ENCODE assay signal across 8 cellular contexts in the genomic region with DNA sequence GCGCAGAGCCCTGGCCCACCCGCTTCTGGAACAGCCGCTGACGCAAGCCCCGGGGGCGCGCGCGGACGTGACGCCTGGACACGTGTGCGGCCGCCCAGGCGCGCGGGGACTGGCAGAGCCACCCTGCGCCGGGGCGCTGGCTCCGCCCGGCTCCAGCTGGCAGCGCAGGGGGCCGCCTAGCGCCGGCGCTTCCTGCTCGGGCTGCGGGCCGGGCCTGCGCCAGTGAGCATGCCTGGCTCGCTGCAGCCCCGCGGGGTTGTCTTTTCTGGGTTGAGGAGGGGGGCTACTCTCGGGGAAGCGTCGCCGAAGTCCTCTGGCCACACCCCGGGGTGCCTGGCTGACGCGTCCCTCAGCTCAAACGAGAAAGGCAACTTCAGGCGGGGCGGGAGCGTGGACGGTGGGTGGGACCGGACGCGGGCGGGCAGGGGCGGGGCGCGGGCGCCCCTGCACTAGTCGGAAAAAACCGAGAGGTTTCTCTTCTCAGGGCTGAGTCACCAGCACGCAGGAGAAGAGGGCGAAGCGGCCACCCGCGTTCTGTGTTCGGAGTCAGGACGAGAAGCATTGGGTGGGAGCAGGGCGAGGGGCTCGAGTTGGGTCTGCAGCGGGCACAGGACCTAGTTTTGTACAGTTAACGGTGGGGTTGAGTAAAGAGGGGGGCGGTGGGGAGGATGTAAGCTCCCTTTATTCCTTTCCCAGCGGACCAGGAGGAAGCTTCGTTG. TPM values are rescaled to one million over a fixed set of nuclear protein-coding genes. Genes with fewer than 3 reads are reported as not detected.
DNase-seq lines count a peak whose midpoint lies in the region; ATAC-seq and TF ChIP-seq lines count a peak whose summit lies in the region.

A gene with protein sequence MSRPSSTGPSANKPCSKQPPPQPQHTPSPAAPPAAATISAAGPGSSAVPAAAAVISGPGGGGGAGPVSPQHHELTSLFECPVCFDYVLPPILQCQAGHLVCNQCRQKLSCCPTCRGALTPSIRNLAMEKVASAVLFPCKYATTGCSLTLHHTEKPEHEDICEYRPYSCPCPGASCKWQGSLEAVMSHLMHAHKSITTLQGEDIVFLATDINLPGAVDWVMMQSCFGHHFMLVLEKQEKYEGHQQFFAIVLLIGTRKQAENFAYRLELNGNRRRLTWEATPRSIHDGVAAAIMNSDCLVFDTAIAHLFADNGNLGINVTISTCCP (minus strand): TSS at position 48 of the 719 bp plus-strand sequence. CDS start 320 bp downstream, outside the sequence.

- DNase-seq in AG09309 (ENCODE audit: low read depth) (peak; percentile 80), NCI-H446 (lab: John Stamatoyannopoulos, UW) (peak; percentile 96), cerebellar cortex (ENCODE audit: low spot score) (peak; percentile 87), kidney epithelial cell (ENCODE audit: low read depth) (peak; percentile 72)
- peak; percentile 88 for DNase-seq in activated CD4-positive, CD25-positive, alpha-beta regulatory T cell treated with anti-CD3 and anti-CD28 coated beads, Interleukin-2, amount 50 U/mL, for 72 hours
- peak; percentile 95 for DNase-seq in stimulated activated CD4-positive, alpha-beta T cell treated with anti-CD3 and anti-CD28 coated beads, Interleukin-15, amount 100 ng/mL, for 24 hours

- TF ChIP-seq POLR2A in GM18951 (IDR thresholded peaks at IDR 0.05; ENCODE audit: extremely low read depth, insufficient read depth, insufficient read length): peak; percentile 91

- in situ Hi-C loops in GM18951 (cut with MboI; ENCODE audit: low sequenced_read_pairs, unreplicated experiment): no loop called here

- ATAC-seq in HG03196 (IDR thresholded peaks at IDR 0.05; ENCODE audit: unreplicated experiment): peak; percentile 70

- H3K36me3 ChIP-seq in kidney epithelial cell (ENCODE audit: control insufficient read depth, insufficient read depth, low read length): no peaks in the 10 kb centered on the region

- TF ChIP-seq CTCF in AG09309 (IDR thresholded peaks at IDR 0.05; ENCODE audit: control insufficient read depth, insufficient read depth, low read depth, low read length, missing control alignments) (no peak), kidney epithelial cell (IDR thresholded peaks at IDR 0.05; ENCODE audit: insufficient read depth, low read length, poor library complexity, severe bottlenecking) (no peak)

- H3K4me3 ChIP-seq in AG09309 (ENCODE audit: control insufficient read depth, low read depth, low read length): peak within 1 kb of the TSS; percentile 95
- H3K4me3 ChIP-seq in kidney epithelial cell (ENCODE audit: low read depth, low read length): peak within 1 kb of the TSS; percentile 76

- H3K27me3 ChIP-seq in kidney epithelial cell (ENCODE audit: control insufficient read depth, insufficient read depth, low read length): no peaks in the 10 kb centered on the region

RNA-seq across cellular contexts. Expression of the gene that starts here (rescaled TPM):
- total RNA-seq in kidney epithelial cell: 31.7 and 48.1 TPM in 2 replicates

Comparison
In these comparisons a context has a peak if more than half of its experiments do, and no peak if none do; other contexts are left out.
1. Peak in every context shown above with its lines: DNase-seq, ATAC-seq and H3K4me3 ChIP-seq.